In genomic region chr2:203636896-203637818, GRCh38 we compare ENCODE assay signal across 11 cellular contexts.
A peak's percentile ranks its signal among the peaks of the same experiment; 100 is the strongest.
DNase-seq lines count a peak whose midpoint lies in the region; ATAC-seq, FAIRE-seq and TF ChIP-seq lines count a peak whose summit lies in the region.
"Had no signal": no experiment of that assay in that cellular context is flagged by ENCODE, and none has a peak within 500 bp of the region (broad histone marks: within the 10 kb centered on the region; RNA-seq: fewer than 3 reads in every experiment).

No MANE protein-coding gene starts in this region.

- no peaks in the 10 kb centered on the region for H3K9me3 Mint-ChIP-seq in T-helper 1 cell treated with Interleukin-12 subunit alpha and Interleukin-12 subunit beta and Interleukin-4 antibody, amounts not matched to agents 30 μg/mL and 1 μg/mL, for 36 hours
- H3K9me3 Mint-ChIP-seq in activated T-helper 17 cell treated with anti-CD3 and anti-CD28 coated beads, Interleukin-2, amount 50 U/mL, for 72 hours, result no peaks in the 10 kb centered on the region
- no peaks in the 10 kb centered on the region for H3K9me3 Mint-ChIP-seq in immature natural killer cell

- peaks cover 20% of the 10 kb centered on the region for H3K4me1 Mint-ChIP-seq in T-helper 1 cell treated with Interleukin-12 subunit alpha and Interleukin-12 subunit beta and Interleukin-4 antibody, amounts not matched to agents 30 μg/mL and 1 μg/mL, for 36 hours (ENCODE audit: low read depth)
- H3K4me1 Mint-ChIP-seq in activated T-helper 17 cell treated with anti-CD3 and anti-CD28 coated beads, Interleukin-2, amount 50 U/mL, for 72 hours, result peaks cover 18% of the 10 kb centered on the region
- H3K4me1 Mint-ChIP-seq in immature natural killer cell, result peaks cover 19 to 21% of the 10 kb centered on the region in 2 donors

- no peaks in the 10 kb centered on the region for H3K27me3 Mint-ChIP-seq in T-helper 1 cell treated with Interleukin-12 subunit alpha and Interleukin-12 subunit beta and Interleukin-4 antibody, amounts not matched to agents 30 μg/mL and 1 μg/mL, for 36 hours (ENCODE audit: low read depth)
- H3K27me3 Mint-ChIP-seq in activated T-helper 17 cell treated with anti-CD3 and anti-CD28 coated beads, Interleukin-2, amount 50 U/mL, for 72 hours, result no peaks in the 10 kb centered on the region
- peaks cover 0 to 7% (median 6%) of the 10 kb centered on the region in 3 donors for H3K27me3 Mint-ChIP-seq in immature natural killer cell (ENCODE audit: low read depth in 3 of 3)

- no peaks in the 10 kb centered on the region for H3K36me3 Mint-ChIP-seq in T-helper 1 cell treated with Interleukin-12 subunit alpha and Interleukin-12 subunit beta and Interleukin-4 antibody, amounts not matched to agents 30 μg/mL and 1 μg/mL, for 36 hours (ENCODE audit: low read depth)
- H3K36me3 Mint-ChIP-seq in activated T-helper 17 cell treated with anti-CD3 and anti-CD28 coated beads, Interleukin-2, amount 50 U/mL, for 72 hours (ENCODE audit: low read depth), result no peaks in the 10 kb centered on the region
- H3K36me3 Mint-ChIP-seq in immature natural killer cell, result no peaks in the 10 kb centered on the region

- in situ Hi-C loops in HAP-1 (cut with MboI; ENCODE audit: low sequenced_read_pairs), result no loop called here

- H3K4me3 ChIP-seq in subcutaneous abdominal adipose tissue (ENCODE audit: low read depth in 1 of 5, low read length in 5 of 5) (peak overlapping the region in 1 of 5 donors; percentile 7), HAP-1 (no peak overlapping the region)

- no peaks in the 10 kb centered on the region for H3K9me3 ChIP-seq in subcutaneous abdominal adipose tissue (ENCODE audit: control insufficient read depth in 5 of 5, low read length in 5 of 5)
- no peaks in the 10 kb centered on the region for H3K9me3 ChIP-seq in HAP-1

- H3K27ac Mint-ChIP-seq in T-helper 1 cell treated with Interleukin-12 subunit alpha and Interleukin-12 subunit beta and Interleukin-4 antibody, amounts not matched to agents 30 μg/mL and 1 μg/mL, for 36 hours, result peak overlapping the region; percentile 35
- H3K27ac Mint-ChIP-seq in activated T-helper 17 cell treated with anti-CD3 and anti-CD28 coated beads, Interleukin-2, amount 50 U/mL, for 72 hours, result peak overlapping the region; percentile 54
- peak overlapping the region in 4 of 6 donors; percentile 4 to 67 (median 38) for H3K27ac Mint-ChIP-seq in immature natural killer cell

- peak overlapping the region in 1 of 5 donors; percentile 45 for H3K9ac ChIP-seq in subcutaneous abdominal adipose tissue (ENCODE audit: low read length in 5 of 5)

- no peak for FAIRE-seq in D721Med (lab: Jason Lieb, UNC)
- FAIRE-seq: frontal cortex had no signal

- peak overlapping the region; percentile 4 for H3K27ac ChIP-seq in subcutaneous abdominal adipose tissue (ENCODE audit: low read depth, low read length)

- no peak for ATAC-seq in activated T-helper 17 cell treated with anti-CD3 and anti-CD28 coated beads, Interleukin-2, amount 50 U/mL, for 72 hours (replicated peaks)

- H3K4me3 Mint-ChIP-seq in T-helper 1 cell treated with Interleukin-12 subunit alpha and Interleukin-12 subunit beta and Interleukin-4 antibody, amounts not matched to agents 30 μg/mL and 1 μg/mL, for 36 hours, result peak overlapping the region; percentile 8
- H3K4me3 Mint-ChIP-seq in activated T-helper 17 cell treated with anti-CD3 and anti-CD28 coated beads, Interleukin-2, amount 50 U/mL, for 72 hours, result peak overlapping the region; percentile 13
- H3K4me3 Mint-ChIP-seq in immature natural killer cell, result peak overlapping the region; percentile 45 to 63 (median 56)

- TF ChIP-seq CTCF in GM10266 (IDR thresholded peaks at IDR 0.05; ENCODE audit: control insufficient read depth, insufficient read depth, low read depth, missing control alignments), result no peak
- TF ChIP-seq CTCF in D721Med (IDR thresholded peaks at IDR 0.05; ENCODE audit: insufficient read depth, missing control alignments), result no peak

- no peak for DNase-seq in T-helper 1 cell
- DNase-seq in immature natural killer cell, result peak in 2 of 3 donors; percentile 8 to 14
- no peak for DNase-seq in GM10266 (ENCODE audit: extremely low spot score)
- DNase-seq in D721Med (ENCODE audit: insufficient read length, low spot score), result no peak
- no peak for DNase-seq in HAP-1 (ENCODE audit: low spot score in 2 of 2)
- DNase-seq: activated CD4-positive, alpha-beta T cell treated with anti-CD3 and anti-CD28 coated beads, Interleukin-2, amount 50 U/mL, for 48 hours; stimulated activated CD4-positive, alpha-beta T cell treated with anti-CD3 and anti-CD28 coated beads, Interleukin-1b, Interleukin-23, amount 100 ng/mL, for 48 hours had no signal

- H3K36me3 ChIP-seq in subcutaneous abdominal adipose tissue (ENCODE audit: control insufficient read depth in 5 of 5, insufficient read depth in 5 of 5, low read length in 5 of 5) (no peaks in the 10 kb centered on the region), HAP-1 (replicated peaks) (no peaks in the 10 kb centered on the region)

- no peaks in the 10 kb centered on the region for H3K27me3 ChIP-seq in subcutaneous abdominal adipose tissue (ENCODE audit: control insufficient read depth in 5 of 5, insufficient read depth in 4 of 5, low read length in 5 of 5)
- H3K27me3 ChIP-seq in HAP-1 (ENCODE audit: low read depth), result no peaks in the 10 kb centered on the region

- H3K4me1 ChIP-seq in subcutaneous abdominal adipose tissue (ENCODE audit: control insufficient read depth in 5 of 5, insufficient read depth in 5 of 5, low read length in 5 of 5) (peaks cover 0 to 18% (median 16%) of the 10 kb centered on the region in 5 donors), HAP-1 (no peaks in the 10 kb centered on the region; the same call in 1 of the 2 replicates)

Comparison
In these comparisons a context has a peak if more than half of its experiments do, and no peak if none do; other contexts are left out.
1. DNase-seq: peak in immature natural killer cell (2 of 3); none in T-helper 1 cell (0 of 5), GM10266 (single experiment), D721Med (single experiment) and HAP-1 (0 of 2).
2. Peak in every context shown above with its lines, with median percentiles within 50 percentile points of each other: H3K27ac Mint-ChIP-seq and H3K4me3 Mint-ChIP-seq.